Comparison of ENCODE assay signal across 16 cellular contexts in genomic region chr5:65085181-65085580, GRCh38.
A peak's percentile ranks its signal among the peaks of the same experiment; 100 is the strongest.
DNase-seq lines count a peak whose midpoint lies in the region; ATAC-seq and TF ChIP-seq lines count a peak whose summit lies in the region.
"Had no signal": no experiment of that assay in that cellular context is flagged by ENCODE, and none has a peak within 500 bp of the region (broad histone marks: within the 10 kb centered on the region; RNA-seq: fewer than 3 reads in every experiment).

No MANE protein-coding gene starts in this region.

- H3F3A ChIP-seq in neural progenitor cell (ENCODE audit: low read depth), result no peaks in the 10 kb centered on the region

- H3K27ac Mint-ChIP-seq in Calu3 (ENCODE audit: unreplicated experiment), result peak overlapping the region; percentile 25
- peak overlapping the region; percentile 8 for H3K27ac Mint-ChIP-seq in dendritic cell treated with granulocyte-macrophage colony-stimulating factor and Interleukin-4, amounts not matched to agents 40 ng/mL and 50 ng/mL, for 4 days
- H3K27ac Mint-ChIP-seq in neural progenitor cell, result no peak overlapping the region
- no peak overlapping the region for H3K27ac Mint-ChIP-seq in activated CD8-positive, alpha-beta T cell treated with anti-CD3 and anti-CD28 coated beads for 36 hours
- H3K27ac Mint-ChIP-seq: CD4-positive, alpha-beta T cell; HFFc6 had no signal

- H3K27ac ChIP-seq in neural progenitor cell (no peak overlapping the region), upper lobe of left lung (no peak overlapping the region)
- H3K27ac ChIP-seq: 22Rv1, A549, C4-2B had no signal

- H3K9me3 ChIP-seq in neural progenitor cell (ENCODE audit: low read depth), result no peaks in the 10 kb centered on the region
- H3K9me3 ChIP-seq in upper lobe of left lung, result no peaks in the 10 kb centered on the region
- H3K9me3 ChIP-seq: A549 had no signal

- H3K4me1 Mint-ChIP-seq in Calu3 (ENCODE audit: low read depth, unreplicated experiment) (peaks cover 6% of the 10 kb centered on the region), neural progenitor cell (peaks cover 13% of the 10 kb centered on the region)
- H3K4me1 Mint-ChIP-seq in dendritic cell treated with granulocyte-macrophage colony-stimulating factor and Interleukin-4, amounts not matched to agents 40 ng/mL and 50 ng/mL, for 4 days (ENCODE audit: low read depth), result peaks cover 16% of the 10 kb centered on the region
- no peaks in the 10 kb centered on the region for H3K4me1 Mint-ChIP-seq in activated CD8-positive, alpha-beta T cell treated with anti-CD3 and anti-CD28 coated beads for 36 hours (ENCODE audit: low read depth)

- no peak overlapping the region for H3K9ac ChIP-seq in neural progenitor cell

- TF ChIP-seq CTCF in Calu3 (IDR thresholded peaks at IDR 0.05; ENCODE audit: unreplicated experiment) (no peak), neural progenitor cell (IDR thresholded peaks at IDR 0.05) (no peak), upper lobe of left lung (IDR thresholded peaks at IDR 0.05) (no peak)
- no peak for TF ChIP-seq CTCF in activated CD8-positive, alpha-beta T cell treated with anti-CD3 and anti-CD28 coated beads for 36 hours (IDR thresholded peaks at IDR 0.05)

- H3K9me3 Mint-ChIP-seq in Calu3 (ENCODE audit: low read depth, unreplicated experiment) (peaks cover 2% of the 10 kb centered on the region), neural progenitor cell (no peaks in the 10 kb centered on the region)
- H3K9me3 Mint-ChIP-seq in dendritic cell treated with granulocyte-macrophage colony-stimulating factor and Interleukin-4, amounts not matched to agents 40 ng/mL and 50 ng/mL, for 4 days, result peaks cover 6% of the 10 kb centered on the region
- no peaks in the 10 kb centered on the region for H3K9me3 Mint-ChIP-seq in activated CD8-positive, alpha-beta T cell treated with anti-CD3 and anti-CD28 coated beads for 36 hours
- H3K9me3 Mint-ChIP-seq: CD4-positive, alpha-beta T cell; HFFc6 had no signal

- intact Hi-C loops in Calu3 (cut with micrococcal nuclease; ENCODE audit: unreplicated experiment), result no loop called here
- intact Hi-C loops in dendritic cell treated with granulocyte-macrophage colony-stimulating factor and Interleukin-4, amounts not matched to agents 40 ng/mL and 50 ng/mL, for 4 days (cut with micrococcal nuclease), result no loop called here
- intact Hi-C loops in activated CD8-positive, alpha-beta T cell treated with anti-CD3 and anti-CD28 coated beads for 36 hours (cut with micrococcal nuclease), result no loop called here

- TF ChIP-seq EP300 in upper lobe of left lung (IDR thresholded peaks at IDR 0.05), result no peak

- H3K4me3 Mint-ChIP-seq in Calu3 (ENCODE audit: low read depth, unreplicated experiment), result no peak overlapping the region
- no peak overlapping the region for H3K4me3 Mint-ChIP-seq in dendritic cell treated with granulocyte-macrophage colony-stimulating factor and Interleukin-4, amounts not matched to agents 40 ng/mL and 50 ng/mL, for 4 days
- H3K4me3 Mint-ChIP-seq in neural progenitor cell, result no peak overlapping the region
- H3K4me3 Mint-ChIP-seq in activated CD8-positive, alpha-beta T cell treated with anti-CD3 and anti-CD28 coated beads for 36 hours, result no peak overlapping the region
- H3K4me3 Mint-ChIP-seq: CD4-positive, alpha-beta T cell; HFFc6 had no signal

- H2AFZ ChIP-seq in neural progenitor cell (replicated peaks), result peak overlapping the region; percentile 68

- ATAC-seq in upper lobe of left lung (ENCODE audit: low FRiP score in 2 of 2) (peak; percentile 35 to 46), GM21619 (IDR thresholded peaks at IDR 0.05; ENCODE audit: unreplicated experiment) (no peak)
- ATAC-seq in activated CD8-positive, alpha-beta T cell treated with anti-CD3 and anti-CD28 coated beads for 36 hours, result no peak
- ATAC-seq: A549, HCT116 had no signal

- POLR2A ChIA-PET in activated CD8-positive, alpha-beta T cell treated with anti-CD3 and anti-CD28 coated beads for 36 hours (lab: Charles Lee), result interaction anchor here (0.6 kb wide), 1 partner anchor 87 kb away, joined by 3 read pairs; no protein-coding TSS in a partner anchor

- no peak overlapping the region for H3K4me2 ChIP-seq in neural progenitor cell
- H3K4me2 ChIP-seq: A549 had no signal

- H3K27me3 ChIP-seq in neural progenitor cell (no peaks in the 10 kb centered on the region), upper lobe of left lung (no peaks in the 10 kb centered on the region)

- WGBS in upper lobe of left lung, 2 donors, result 100% methylated on average over 2 of the region's 2 CpGs

- no peaks in the 10 kb centered on the region for H4K20me1 ChIP-seq in neural progenitor cell (ENCODE audit: low read depth)

- TF ChIP-seq POLR2A in upper lobe of left lung (IDR thresholded peaks at IDR 0.05), result no peak

- H3K27me3 Mint-ChIP-seq in Calu3 (ENCODE audit: unreplicated experiment) (no peaks in the 10 kb centered on the region), neural progenitor cell (ENCODE audit: insufficient read depth, low read depth) (peaks cover 2% of the 10 kb centered on the region)
- H3K27me3 Mint-ChIP-seq in dendritic cell treated with granulocyte-macrophage colony-stimulating factor and Interleukin-4, amounts not matched to agents 40 ng/mL and 50 ng/mL, for 4 days, result peaks cover 7% of the 10 kb centered on the region
- no peaks in the 10 kb centered on the region for H3K27me3 Mint-ChIP-seq in activated CD8-positive, alpha-beta T cell treated with anti-CD3 and anti-CD28 coated beads for 36 hours
- H3K27me3 Mint-ChIP-seq: CD4-positive, alpha-beta T cell had no signal

- BruUV-seq in Calu3 (replicated peaks; lab: Mats Ljungman, UMichigan), result no TSS peak

- H3K4me1 ChIP-seq in neural progenitor cell, result no peaks in the 10 kb centered on the region
- no peaks in the 10 kb centered on the region for H3K4me1 ChIP-seq in upper lobe of left lung
- H3K4me1 ChIP-seq: A549 had no signal

- no peaks in the 10 kb centered on the region for H3K36me3 Mint-ChIP-seq in Calu3 (ENCODE audit: insufficient read depth, unreplicated experiment)
- H3K36me3 Mint-ChIP-seq in dendritic cell treated with granulocyte-macrophage colony-stimulating factor and Interleukin-4, amounts not matched to agents 40 ng/mL and 50 ng/mL, for 4 days (ENCODE audit: low read depth), result no peaks in the 10 kb centered on the region
- no peaks in the 10 kb centered on the region for H3K36me3 Mint-ChIP-seq in neural progenitor cell
- no peaks in the 10 kb centered on the region for H3K36me3 Mint-ChIP-seq in activated CD8-positive, alpha-beta T cell treated with anti-CD3 and anti-CD28 coated beads for 36 hours (ENCODE audit: low read depth)

- CTCF ChIA-PET in Calu3 (lab: Charles Lee), result no interaction called here
- CTCF ChIA-PET in activated CD8-positive, alpha-beta T cell treated with anti-CD3 and anti-CD28 coated beads for 36 hours (lab: Charles Lee), result no interaction called here

- no peak overlapping the region for H3K4me3 ChIP-seq in neural progenitor cell
- H3K4me3 ChIP-seq in upper lobe of left lung, result no peak overlapping the region
- H3K4me3 ChIP-seq: A549 had no signal

- no peak for DNase-seq in Calu3
- no peak for DNase-seq in neural progenitor cell (ENCODE audit: low spot score)
- DNase-seq in upper lobe of left lung, result no peak
- DNase-seq in NCI-H1105 treated with DMSO at 0.1 percent for 48 hours (lab: John Stamatoyannopoulos, UW), result no peak
- DNase-seq in activated CD8-positive, alpha-beta T cell treated with anti-CD3 and anti-CD28 coated beads for 36 hours, result no peak
- DNase-seq: CD4-positive, alpha-beta T cell; DMS79 treated with DMSO at 0.1 percent for 48 hours; GF-D8; HFFc6; KG1 had no signal

- no peaks in the 10 kb centered on the region for H3K79me2 ChIP-seq in neural progenitor cell (ENCODE audit: low read depth)

- no peaks in the 10 kb centered on the region for H3K36me3 ChIP-seq in neural progenitor cell
- no peaks in the 10 kb centered on the region for H3K36me3 ChIP-seq in upper lobe of left lung

Comparison
In these comparisons a context has a peak if more than half of its experiments do, and no peak if none do; other contexts are left out.
1. H3K27ac Mint-ChIP-seq: peak in Calu3 (single experiment) and dendritic cell treated with granulocyte-macrophage colony-stimulating factor and Interleukin-4, amounts not matched to agents 40 ng/mL and 50 ng/mL, for 4 days (single experiment); none in neural progenitor cell (single experiment) and activated CD8-positive, alpha-beta T cell treated with anti-CD3 and anti-CD28 coated beads for 36 hours (single experiment).
2. ATAC-seq: peak in upper lobe of left lung (2 of 2); none in GM21619 (single experiment) and activated CD8-positive, alpha-beta T cell treated with anti-CD3 and anti-CD28 coated beads for 36 hours (single experiment).